ENCODE assay signal across 21 cellular contexts in the genomic region with DNA sequence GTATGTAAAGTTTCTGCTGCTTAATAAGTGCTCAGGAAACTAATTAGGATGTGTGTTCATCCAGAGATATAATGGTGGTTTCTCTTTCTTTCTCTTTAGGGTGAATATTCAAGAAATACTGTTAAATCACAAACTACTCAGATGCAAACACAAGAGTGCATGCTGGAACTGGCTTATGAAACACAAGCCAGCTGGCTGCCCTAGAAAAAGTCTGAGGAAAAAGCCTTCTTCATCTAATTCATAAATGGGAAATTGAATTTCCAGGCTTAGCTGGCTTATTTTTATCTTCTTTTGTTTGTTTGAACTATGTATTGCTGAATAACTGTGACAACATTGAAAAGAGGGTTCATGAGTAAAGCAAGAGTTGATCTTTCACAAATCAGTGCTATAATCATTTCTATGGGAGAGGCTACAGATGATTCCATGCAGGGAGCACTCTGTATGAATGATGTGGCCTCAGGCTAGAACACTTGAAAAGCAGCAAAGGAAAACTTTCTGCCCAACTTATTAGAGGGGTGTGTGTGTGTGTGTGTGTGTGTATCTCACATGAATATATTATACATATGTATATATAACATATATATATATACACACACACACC.
"Had no signal": no experiment of that assay in that cellular context is flagged by ENCODE, and none has a peak within 500 bp of the region (broad histone marks: within the 10 kb centered on the region; RNA-seq: fewer than 3 reads in every experiment).

No MANE protein-coding gene starts in this region.

- H3K9me3 ChIP-seq: adrenal gland, breast epithelium, colonic mucosa, esophagus squamous epithelium, left ventricle myocardium inferior, tibial nerve, uterus had no signal

- ATAC-seq: activated naive CD4-positive, alpha-beta T cell treated with anti-CD3 and anti-CD28 coated beads, Interleukin-2, amount 50 U/mL, for 72 hours; natural killer cell treated with Interleukin-12 subunit alpha and Interleukin-12 subunit beta and Interleukin-15 and Interleukin-18, amount 100 ng/mL, for 72 hours; stimulated activated naive CD8-positive, alpha-beta T cell treated with anti-CD3 and anti-CD28 coated beads, Interleukin-15, Interleukin-2, amounts not matched to agents 100 U/mL and 50 U/mL, for 24 hours; T-cell had no signal

- H3K4me1 ChIP-seq: adrenal gland, breast epithelium, colonic mucosa, esophagus squamous epithelium, left ventricle myocardium inferior, uterus had no signal

- H3K4me3 ChIP-seq: adrenal gland, breast epithelium, colonic mucosa, esophagus squamous epithelium, hepatocyte, left ventricle myocardium inferior, tibial nerve, uterus had no signal

- DNase-seq: activated CD4-positive, alpha-beta T cell treated with anti-CD3 and anti-CD28 coated beads for 1 hour; activated CD4-positive, alpha-beta T cell treated with anti-CD3 and anti-CD28 coated beads, Interleukin-2, amount 50 U/mL, for 1 hour; activated T-cell treated with anti-CD3 and anti-CD28 coated beads, Interleukin-2, amount 50 U/mL, for 1 hour; adrenal gland; colonic mucosa; esophagus squamous epithelium; immature natural killer cell; left ventricle myocardium inferior; retina; stimulated activated CD4-positive, alpha-beta T cell treated with anti-CD3 and anti-CD28 coated beads, Interleukin-12 subunit alpha, Interleukin-12 subunit beta, amount 100 ng/mL, for 4 hours; stimulated activated CD4-positive, alpha-beta T cell treated with anti-CD3 and anti-CD28 coated beads, Interleukin-4, amount 100 ng/mL, for 4 hours; stimulated activated naive CD8-positive, alpha-beta T cell treated with anti-CD3 and anti-CD28 coated beads, Interleukin-15, Interleukin-2, amounts not matched to agents 100 U/mL and 50 U/mL, for 24 hours; substantia nigra; T-cell; uterus; WERI-Rb-1 had no signal

- H3K36me3 ChIP-seq: adrenal gland, breast epithelium, colonic mucosa, esophagus squamous epithelium, left ventricle myocardium inferior, tibial nerve, uterus, WERI-Rb-1 had no signal

- H3K27ac ChIP-seq: adrenal gland, breast epithelium, colonic mucosa, esophagus squamous epithelium, hepatocyte, left ventricle myocardium inferior, tibial nerve, uterus, WERI-Rb-1 had no signal

- H3K27me3 ChIP-seq: adrenal gland, breast epithelium, colonic mucosa, esophagus squamous epithelium, hepatocyte, tibial nerve, uterus had no signal
